Comparison of ENCODE assay signal across 14 cellular contexts in the genomic region with DNA sequence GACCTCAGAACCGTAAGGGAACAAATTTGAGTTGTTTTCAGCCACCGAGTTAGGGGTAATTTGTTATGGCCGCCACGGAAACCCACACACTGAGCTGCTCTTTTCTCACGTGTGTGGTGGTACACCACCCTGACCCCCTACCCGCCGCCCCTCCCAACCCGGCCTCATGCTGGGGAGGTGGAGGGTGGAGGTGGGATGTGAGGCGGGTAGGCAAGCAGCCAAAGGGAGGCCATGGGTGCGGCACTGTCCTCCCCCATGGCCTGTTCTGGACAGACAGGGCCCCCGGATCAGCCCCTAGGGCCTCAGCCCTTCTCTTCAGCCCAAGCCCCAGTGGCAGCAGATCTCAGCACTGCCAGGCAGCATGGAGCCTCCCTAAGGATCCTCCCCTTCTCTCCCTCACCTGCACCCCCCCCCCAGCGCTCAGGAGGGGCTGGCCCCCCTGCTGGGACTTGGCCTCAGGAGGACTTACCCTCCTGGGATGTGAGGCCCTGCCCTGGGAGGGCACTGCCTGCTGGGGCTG. TPM values are rescaled to one million over a fixed set of nuclear protein-coding genes. Genes with fewer than 3 reads are reported as not detected.
A peak's percentile ranks its signal among the peaks of the same experiment; 100 is the strongest.
DNase-seq lines count a peak whose midpoint lies in the region; ATAC-seq and TF ChIP-seq lines count a peak whose summit lies in the region.
"Had no signal": no experiment of that assay in that cellular context is flagged by ENCODE, and none has a peak within 500 bp of the region (broad histone marks: within the 10 kb centered on the region; RNA-seq: fewer than 3 reads in every experiment).

No MANE protein-coding gene starts in this region.

- H3K27ac ChIP-seq in upper lobe of right lung (no peak overlapping the region), SJCRH30 (no peak overlapping the region), caudate nucleus (ENCODE audit: low read depth, low read length) (no peak overlapping the region)
- H3K27ac ChIP-seq: ascending aorta, coronary artery had no signal

- ATAC-seq in naive B cell (ENCODE audit: low read depth in 2 of 2) (no peak), upper lobe of right lung (peak; percentile 31)

- H3K4me3 ChIP-seq in upper lobe of right lung (no peak overlapping the region), SJCRH30 (no peak overlapping the region)
- H3K4me3 ChIP-seq: ascending aorta, coronary artery, smooth muscle cell had no signal

- H3K9me3 Mint-ChIP-seq in activated naive CD8-positive, alpha-beta T cell (ENCODE audit: low read depth) = no peaks in the 10 kb centered on the region
- H3K9me3 Mint-ChIP-seq in naive B cell (no peaks in the 10 kb centered on the region), CD14-positive monocyte (peaks cover 0 to 1% (median 0%) of the 10 kb centered on the region in 7 donors)

- TF ChIP-seq CTCF in upper lobe of right lung (IDR thresholded peaks at IDR 0.05) (no peak), CD14-positive monocyte (IDR thresholded peaks at IDR 0.05) (no peak)

- H3K27me3 Mint-ChIP-seq in activated naive CD8-positive, alpha-beta T cell = no peaks in the 10 kb centered on the region
- no peaks in the 10 kb centered on the region for H3K27me3 Mint-ChIP-seq in naive B cell
- peaks cover 2 to 3% (median 2%) of the 10 kb centered on the region in 3 donors for H3K27me3 Mint-ChIP-seq in CD14-positive monocyte (ENCODE audit: low read depth in 3 of 3)

- peak overlapping the region; percentile 82 for H3K4me3 Mint-ChIP-seq in activated naive CD8-positive, alpha-beta T cell
- H3K4me3 Mint-ChIP-seq in naive B cell = peak overlapping the region; percentile 30 to 90 (median 72)
- H3K4me3 Mint-ChIP-seq in CD14-positive monocyte = no peak overlapping the region

- H3K36me3 ChIP-seq in upper lobe of right lung (no peaks in the 10 kb centered on the region), SJCRH30 (peaks cover 5% of the 10 kb centered on the region)
- H3K36me3 ChIP-seq: ascending aorta had no signal

- DNase-seq in activated CD8-positive, alpha-beta memory T cell treated with anti-CD3 and anti-CD28 coated beads, Interleukin-2, amount 50 U/mL, for 1 hour (ENCODE audit: extremely low read depth) = peak; percentile 20
- DNase-seq in activated CD8-positive, alpha-beta memory T cell treated with anti-CD3 and anti-CD28 coated beads, Interleukin-2, amount 50 U/mL, for 48 hours = no peak
- DNase-seq in naive B cell = no peak
- DNase-seq in upper lobe of right lung = no peak
- no peak for DNase-seq in SJCRH30
- no peak for DNase-seq in CD14-positive monocyte (ENCODE audit: low spot score)
- DNase-seq in caudate nucleus (lab: John Stamatoyannopoulos, UW) = no peak
- DNase-seq: NCI-H187, NCI-H510A, posterior cingulate gyrus had no signal

- intact Hi-C loops in upper lobe of right lung (cut with DNase I) = no loop called here
- intact Hi-C loops in CD14-positive monocyte (cut with micrococcal nuclease) = no loop called here

- H3K27me3 ChIP-seq in upper lobe of right lung (no peaks in the 10 kb centered on the region), SJCRH30 (no peaks in the 10 kb centered on the region)
- H3K27me3 ChIP-seq: ascending aorta had no signal

- H3K4me1 ChIP-seq in upper lobe of right lung (peaks cover 11% of the 10 kb centered on the region), SJCRH30 (peaks cover 28% of the 10 kb centered on the region)
- H3K4me1 ChIP-seq: ascending aorta had no signal

- no peaks in the 10 kb centered on the region for H3K36me3 Mint-ChIP-seq in activated naive CD8-positive, alpha-beta T cell
- H3K36me3 Mint-ChIP-seq in naive B cell = no peaks in the 10 kb centered on the region
- no peaks in the 10 kb centered on the region for H3K36me3 Mint-ChIP-seq in CD14-positive monocyte

- H3K4me1 Mint-ChIP-seq in activated naive CD8-positive, alpha-beta T cell (ENCODE audit: low read depth) = peaks cover 49% of the 10 kb centered on the region
- H3K4me1 Mint-ChIP-seq in naive B cell (peaks cover 14 to 31% (median 22%) of the 10 kb centered on the region in 3 donors), CD14-positive monocyte (peaks cover 6% of the 10 kb centered on the region)

- H3K9me3 ChIP-seq in upper lobe of right lung (no peaks in the 10 kb centered on the region), SJCRH30 (replicated peaks) (no peaks in the 10 kb centered on the region)
- H3K9me3 ChIP-seq: ascending aorta had no signal

- no peak overlapping the region for H3K27ac Mint-ChIP-seq in activated naive CD8-positive, alpha-beta T cell
- H3K27ac Mint-ChIP-seq in naive B cell (peak overlapping the region in 2 of 6 donors; percentile 84 to 89), CD14-positive monocyte (no peak overlapping the region)

RNA-seq across cellular contexts. Expression of a gene that starts 7.9 kb away (rescaled TPM):
- polyA plus RNA-seq in naive B cell (ENCODE audit: low read depth in 6 of 6) (10 to 100 TPM in 1 of 6 donors, 1 to 10 TPM in 5; 5.4 to 10.9 (median 7.6) TPM), CD14-positive monocyte (1 to 10 TPM in 1 of 2 donors, under 1 TPM in 1; 0.66 to 1.2 TPM)
- 13.6 TPM for total RNA-seq in upper lobe of right lung
- 41.6 and 43.7 TPM in 2 replicates for total RNA-seq in SJCRH30 (2014; rRNA removed; shearing (Covaris generic))

RNA-seq across cellular contexts. Expression of a gene that starts 42.4 kb away (rescaled TPM):
- polyA plus RNA-seq in naive B cell (ENCODE audit: low read depth in 6 of 6) (under 1 TPM in 1 of 6 donors, not detected in 5; 0.17 TPM), CD14-positive monocyte (not detected)
- total RNA-seq in upper lobe of right lung = 18.1 TPM
- total RNA-seq in SJCRH30 (2014; rRNA removed; shearing (Covaris generic)) = 19.4 and 32.4 TPM in 2 replicates
- total RNA-seq: ascending aorta had no signal

Comparison
In these comparisons a context has a peak if more than half of its experiments do, and no peak if none do; other contexts are left out.
1. H3K4me3 Mint-ChIP-seq: peak in activated naive CD8-positive, alpha-beta T cell (single experiment) and naive B cell (8 of 8); none in CD14-positive monocyte (0 of 2).